In genomic region chr6:72530152-72530551, GRCh38 we compare ENCODE assay signal across 2 cellular contexts.
TF ChIP-seq lines count a peak whose summit lies in the region.

No MANE protein-coding gene starts in this region.

TF ChIP-seq in IMR-90, 13 proteins besides CTCF, POLR2A, EP300 and RAD21 (continued from another document):
- TF ChIP-seq ELK1 (IDR thresholded peaks at IDR 0.05; ENCODE audit: borderline replicate concordance, low read depth, low read length) (no peak), CHD1 (IDR thresholded peaks at IDR 0.05; ENCODE audit: low read depth, low read length) (no peak), NFE2L2 (IDR thresholded peaks at IDR 0.05; ENCODE audit: low read depth, low read length) (no peak), BHLHE40 (IDR thresholded peaks at IDR 0.05; ENCODE audit: low read depth, low read length) (no peak)

TF ChIP-seq in SK-N-SH, 30 proteins besides CTCF, POLR2A, EP300 and RAD21 (continued from another document):
- TF ChIP-seq EZH2phosphoT487 (IDR thresholded peaks at IDR 0.05; ENCODE audit: borderline replicate concordance, low read depth), result no peak
- TF ChIP-seq PBX3 (IDR thresholded peaks at IDR 0.05), result no peak
- TF ChIP-seq RXRA (IDR thresholded peaks at IDR 0.05; ENCODE audit: borderline replicate concordance, low read depth), result no peak
- TF ChIP-seq TCF12 (IDR thresholded peaks at IDR 0.05), result no peak
- TF ChIP-seq SIN3A (IDR thresholded peaks at IDR 0.05; ENCODE audit: borderline replicate concordance, low read depth, low read length), result no peak
- no peak for TF ChIP-seq RCOR1 (IDR thresholded peaks at IDR 0.05; ENCODE audit: low read length)
- TF ChIP-seq RFX5 (IDR thresholded peaks at IDR 0.05; ENCODE audit: low read length), result no peak
- no peak for TF ChIP-seq ELF1 (IDR thresholded peaks at IDR 0.05)
- TF ChIP-seq NFIC (IDR thresholded peaks at IDR 0.05; ENCODE audit: borderline replicate concordance), result no peak; the same call in 1 of the 2 replicates
